16 cellular contexts compared by ENCODE assay signal in genomic region chr12:76649091-76649490, GRCh38.
DNase-seq lines count a peak whose midpoint lies in the region; ATAC-seq, FAIRE-seq and TF ChIP-seq lines count a peak whose summit lies in the region.
"Had no signal": no experiment of that assay in that cellular context is flagged by ENCODE, and none has a peak within 500 bp of the region (broad histone marks: within the 10 kb centered on the region; RNA-seq: fewer than 3 reads in every experiment).

No MANE protein-coding gene starts in this region.

- FAIRE-seq in D721Med (lab: Jason Lieb, UNC), result no peak
- FAIRE-seq: GM18507 had no signal

- POLR2A ChIA-PET in SK-N-SH (lab: Yijun Ruan, JAX), result no interaction called here

- H3K79me2 ChIP-seq in SK-N-SH (ENCODE audit: insufficient read depth), result no peaks in the 10 kb centered on the region

- no peaks in the 10 kb centered on the region for H4K20me1 ChIP-seq in SK-N-SH (ENCODE audit: insufficient read depth)

- no peaks in the 10 kb centered on the region for H3K36me3 ChIP-seq in SK-N-SH (replicated peaks in 1 of 2; ENCODE audit: control insufficient read depth in 1 of 2, insufficient read depth in 2 of 2, low read length in 1 of 2)

- H3K4me2 ChIP-seq in SK-N-SH, result no peak overlapping the region

- no peaks in the 10 kb centered on the region; the same call in 1 of the 2 replicates for H3K9me2 ChIP-seq in SK-N-SH

- H3K27me3 ChIP-seq in SK-N-SH (ENCODE audit: insufficient read depth), result no peaks in the 10 kb centered on the region

- no peak overlapping the region for H3K9ac ChIP-seq in SK-N-SH

- H3F3A ChIP-seq in SK-N-SH (replicated peaks; ENCODE audit: insufficient read depth), result no peaks in the 10 kb centered on the region

- TF ChIP-seq EP300 in SK-N-SH (IDR thresholded peaks at IDR 0.05; ENCODE audit: borderline replicate concordance in 1 of 2, low read depth in 1 of 2, low read length in 1 of 2), result no peak

- H3K4me3 ChIP-seq in SK-N-SH (ENCODE audit: low read depth in 2 of 2, low read length in 1 of 2), result no peak overlapping the region

- DNase-seq in SK-N-SH (no peak), dermis blood vessel endothelial cell (peak; percentile 50), kidney tubule cell (ENCODE audit: low spot score) (peak; percentile 37), D721Med (ENCODE audit: insufficient read length, low spot score) (no peak)
- no peak for DNase-seq in stimulated activated naive CD8-positive, alpha-beta T cell treated with anti-CD3 and anti-CD28 coated beads, Interleukin-15, Interleukin-2, amounts not matched to agents 100 U/mL and 50 U/mL, for 24 hours
- DNase-seq: CD8-positive, alpha-beta T cell; COR-L47; DND-41; GOT3; HCEC 1CT; HFFc6 had no signal

- no peak overlapping the region for H2AFZ ChIP-seq in SK-N-SH (ENCODE audit: low read depth)

- no peaks in the 10 kb centered on the region for H3K4me1 ChIP-seq in SK-N-SH (ENCODE audit: control insufficient read depth in 1 of 2, insufficient read depth in 2 of 2, low read depth in 1 of 2, low read length in 1 of 2)

- 94% methylated on average over 5 of the region's 5 CpGs for WGBS in SK-N-SH (ENCODE audit: low lambda C conversion rate)

- ATAC-seq in SK-N-SH treated with all-trans-retinoic acid at 6 μM for 48 hours, result no peak
- ATAC-seq in stimulated activated naive CD8-positive, alpha-beta T cell treated with anti-CD3 and anti-CD28 coated beads, Interleukin-15, Interleukin-2, amounts not matched to agents 100 U/mL and 50 U/mL, for 24 hours, result no peak
- no peak for ATAC-seq in GM21737 (IDR thresholded peaks at IDR 0.05; ENCODE audit: unreplicated experiment)
- no peak for ATAC-seq in GM21515 (IDR thresholded peaks at IDR 0.05; ENCODE audit: unreplicated experiment)
- ATAC-seq: CD8-positive, alpha-beta T cell had no signal

- TF ChIP-seq RAD21 in SK-N-SH (IDR thresholded peaks at IDR 0.05; ENCODE audit: low read length), result no peak

- CTCF ChIA-PET in SK-N-SH (lab: Yijun Ruan, JAX), result no interaction called here

- H3K9me3 ChIP-seq in SK-N-SH, result no peaks in the 10 kb centered on the region

- no peak overlapping the region for H3K27ac ChIP-seq in SK-N-SH (ENCODE audit: low read depth in 2 of 2, low read length in 1 of 2)
- H3K27ac ChIP-seq: 22Rv1 had no signal

- no peak for TF ChIP-seq CTCF in SK-N-SH (IDR thresholded peaks at IDR 0.05)
- no peak for TF ChIP-seq CTCF in D721Med (IDR thresholded peaks at IDR 0.05; ENCODE audit: insufficient read depth, missing control alignments)

TF ChIP-seq in SK-N-SH, 30 proteins besides CTCF, POLR2A, EP300 and RAD21:
- TF ChIP-seq, protein P1, sequence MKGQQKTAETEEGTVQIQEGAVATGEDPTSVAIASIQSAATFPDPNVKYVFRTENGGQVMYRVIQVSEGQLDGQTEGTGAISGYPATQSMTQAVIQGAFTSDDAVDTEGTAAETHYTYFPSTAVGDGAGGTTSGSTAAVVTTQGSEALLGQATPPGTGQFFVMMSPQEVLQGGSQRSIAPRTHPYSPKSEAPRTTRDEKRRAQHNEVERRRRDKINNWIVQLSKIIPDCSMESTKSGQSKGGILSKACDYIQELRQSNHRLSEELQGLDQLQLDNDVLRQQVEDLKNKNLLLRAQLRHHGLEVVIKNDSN (IDR thresholded peaks at IDR 0.05; ENCODE audit: borderline replicate concordance, low read depth), result no peak
- TF ChIP-seq FOSL2 (IDR thresholded peaks at IDR 0.05; ENCODE audit: borderline replicate concordance, low read depth) (0 out of 2 replicates have a peak, but pooled peaks have one; percentile 7), JUND (IDR thresholded peaks at IDR 0.05) (no peak)

TF ChIP-seq in SK-N-SH treated with all-trans-retinoic acid at 6 μM for 48 hours, 23 proteins besides CTCF, POLR2A, EP300 and RAD21:
- TF ChIP-seq CREB5 (CRISPR knock-in tag; IDR thresholded peaks at IDR 0.05; ENCODE audit: low read depth), result no peak
- no peak for TF ChIP-seq ZFP30 (CRISPR knock-in tag; IDR thresholded peaks at IDR 0.05)
- TF ChIP-seq GLIS3 (CRISPR knock-in tag; IDR thresholded peaks at IDR 0.05), result no peak
- no peak for TF ChIP-seq ISL1 (CRISPR knock-in tag; IDR thresholded peaks at IDR 0.05)
- no peak for TF ChIP-seq CSRNP3 (CRISPR knock-in tag; IDR thresholded peaks at IDR 0.05)
- no peak for TF ChIP-seq RARB (CRISPR knock-in tag; IDR thresholded peaks at IDR 0.05)
- TF ChIP-seq POU6F1 (CRISPR knock-in tag; IDR thresholded peaks at IDR 0.05; ENCODE audit: borderline replicate concordance, low read depth), result no peak
- TF ChIP-seq BACH2 (CRISPR knock-in tag; IDR thresholded peaks at IDR 0.05; ENCODE audit: borderline replicate concordance), result no peak
- TF ChIP-seq ESRRG (CRISPR knock-in tag; IDR thresholded peaks at IDR 0.05), result no peak
- no peak for TF ChIP-seq PPARA (CRISPR knock-in tag; IDR thresholded peaks at IDR 0.05; ENCODE audit: borderline replicate concordance)

Comparison
In these comparisons a context has a peak if more than half of its experiments do, and no peak if none do; other contexts are left out.
1. DNase-seq: peak in dermis blood vessel endothelial cell (single experiment) and kidney tubule cell (single experiment); none in SK-N-SH (single experiment), stimulated activated naive CD8-positive, alpha-beta T cell treated with anti-CD3 and anti-CD28 coated beads, Interleukin-15, Interleukin-2, amounts not matched to agents 100 U/mL and 50 U/mL, for 24 hours (single experiment) and D721Med (single experiment).